ENCODE assay signal across 22 cellular contexts in genomic region chr5:68259696-68260095, GRCh38. TPM values are rescaled to one million over a fixed set of nuclear protein-coding genes. Genes with fewer than 3 reads are reported as not detected.
DNase-seq lines count a peak whose midpoint lies in the region; ATAC-seq and TF ChIP-seq lines count a peak whose summit lies in the region.
"Had no signal": no experiment of that assay in that cellular context is flagged by ENCODE, and none has a peak within 500 bp of the region (broad histone marks: within the 10 kb centered on the region; RNA-seq: fewer than 3 reads in every experiment).

No MANE protein-coding gene starts in this region.

- H3K27me3 ChIP-seq in CD4-positive, alpha-beta memory T cell (ENCODE audit: insufficient read depth, low read length) = no peaks in the 10 kb centered on the region
- H3K27me3 ChIP-seq in left ventricle myocardium inferior (ENCODE audit: low read depth) = no peaks in the 10 kb centered on the region
- no peaks in the 10 kb centered on the region for H3K27me3 ChIP-seq in sigmoid colon
- H3K27me3 ChIP-seq: BLaER1 treated with 17β-estradiol and CSF1 and Interleukin-3, amounts not matched to agents 10 nM and 100 nM; foreskin keratinocyte; right lobe of liver; SJCRH30 had no signal

- no peaks in the 10 kb centered on the region for H3K9me3 Mint-ChIP-seq in CD4-positive, alpha-beta memory T cell
- no peaks in the 10 kb centered on the region for H3K9me3 Mint-ChIP-seq in activated T-helper 17 cell treated with anti-CD3 and anti-CD28 coated beads, Interleukin-2, amount 50 U/mL, for 72 hours
- H3K9me3 Mint-ChIP-seq: activated CD4-positive, alpha-beta T cell treated with anti-CD3 and anti-CD28 coated beads, Interleukin-2, amount 10 ng/mL, durations not matched to agents 24 days and 14 days; IgD-negative memory B cell had no signal

- H3K36me3 Mint-ChIP-seq in CD4-positive, alpha-beta memory T cell = peaks cover 0 to 12% of the 10 kb centered on the region in 2 donors
- H3K36me3 Mint-ChIP-seq in activated T-helper 17 cell treated with anti-CD3 and anti-CD28 coated beads, Interleukin-2, amount 50 U/mL, for 72 hours (ENCODE audit: low read depth) = no peaks in the 10 kb centered on the region
- H3K36me3 Mint-ChIP-seq: IgD-negative memory B cell had no signal

- peak overlapping the region in 3 of 8 donors; percentile 1 to 44 (median 31) for H3K4me3 Mint-ChIP-seq in CD4-positive, alpha-beta memory T cell
- peak overlapping the region; percentile 29 for H3K4me3 Mint-ChIP-seq in activated T-helper 17 cell treated with anti-CD3 and anti-CD28 coated beads, Interleukin-2, amount 50 U/mL, for 72 hours
- H3K4me3 Mint-ChIP-seq: activated CD4-positive, alpha-beta T cell treated with anti-CD3 and anti-CD28 coated beads, Interleukin-2, amount 10 ng/mL, durations not matched to agents 24 days and 14 days; IgD-negative memory B cell had no signal

- no peak for TF ChIP-seq POLR2A in sigmoid colon (IDR thresholded peaks at IDR 0.05)

- CTCF ChIA-PET in CD4-positive, alpha-beta memory T cell (lab: Charles Lee; ENCODE audit: partially characterized antibody) = interaction anchor here (1.1 to 8.2 kb wide), 4 partner anchors 10 to 1037 kb away, joined by 3 to 124 read pairs (median 19); partner anchors contain the start of gene PIK3R1

- ATAC-seq in activated T-helper 17 cell treated with anti-CD3 and anti-CD28 coated beads, Interleukin-2, amount 50 U/mL, for 72 hours (replicated peaks) = no peak
- ATAC-seq in GM21723 (IDR thresholded peaks at IDR 0.05; ENCODE audit: unreplicated experiment) (no peak), HG03139 (IDR thresholded peaks at IDR 0.05; ENCODE audit: unreplicated experiment) (no peak), GM19351 (IDR thresholded peaks at IDR 0.05; ENCODE audit: unreplicated experiment) (no peak)
- ATAC-seq: foreskin keratinocyte, right lobe of liver had no signal

- 92% methylated on average over 2 of the region's 2 CpGs for WGBS in sigmoid colon, 2 donors

- no peak for TF ChIP-seq CTCF in left ventricle myocardium inferior (IDR thresholded peaks at IDR 0.05; ENCODE audit: borderline replicate concordance)
- no peak for TF ChIP-seq CTCF in sigmoid colon (IDR thresholded peaks at IDR 0.05)

- TF ChIP-seq EP300 in sigmoid colon (IDR thresholded peaks at IDR 0.05) = no peak

- H3K4me1 Mint-ChIP-seq in CD4-positive, alpha-beta memory T cell = peaks cover 73 to 92% (median 82%) of the 10 kb centered on the region in 4 donors
- H3K4me1 Mint-ChIP-seq in activated T-helper 17 cell treated with anti-CD3 and anti-CD28 coated beads, Interleukin-2, amount 50 U/mL, for 72 hours = peaks cover 50% of the 10 kb centered on the region

- intact Hi-C loops in CD4-positive, alpha-beta memory T cell (cut with micrococcal nuclease) = loop anchor here (1.0 to 10.0 kb wide), 3 partner anchors 8 to 1955 kb away; no protein-coding TSS in a partner anchor
- intact Hi-C loops in left ventricle myocardium inferior (cut with micrococcal nuclease) (loop anchor here (10.0 kb wide), 1 partner anchor 1015 kb away; no protein-coding TSS in a partner anchor), sigmoid colon (cut with DNase I) (loop anchor here (5.0 to 10.0 kb wide), 4 partner anchors 232 to 725 kb away; no protein-coding TSS in a partner anchor)

- no peak for DNase-seq in CD4-positive, alpha-beta memory T cell
- DNase-seq in left ventricle myocardium inferior (no peak), sigmoid colon (no peak), hepatic stellate cell (ENCODE audit: low spot score) (no peak)
- DNase-seq: activated CD4-positive, alpha-beta T cell treated with anti-CD3 and anti-CD28 coated beads, Interleukin-2, amount 10 ng/mL, durations not matched to agents 24 days and 14 days; activated gamma-delta T cell; amygdala; central memory CD4-positive, alpha-beta T cell; foreskin keratinocyte; H7; kidney; MM.1S; NCI-H1436; PC-9; right lobe of liver; SJCRH30 had no signal

- peak overlapping the region; percentile 39 for H3K27ac ChIP-seq in CD4-positive, alpha-beta memory T cell (ENCODE audit: low read depth, low read length)
- H3K27ac ChIP-seq in left ventricle myocardium inferior (replicated peaks) (peak overlapping the region; percentile 91), sigmoid colon (peak overlapping the region; percentile 67 to 83 (median 80))
- H3K27ac ChIP-seq: BLaER1 treated with 17β-estradiol and CSF1 and Interleukin-3, amounts not matched to agents 10 nM and 100 nM; foreskin keratinocyte; PC-9; right lobe of liver; SJCRH30 had no signal

- POLR2A ChIA-PET in CD4-positive, alpha-beta memory T cell (lab: Charles Lee; ENCODE audit: partially characterized antibody) = interaction anchor here (0.7 to 13.2 kb wide), 3 partner anchors 11 to 44 kb away, joined by 3 to 179 read pairs (median 73); partner anchors contain the start of gene PIK3R1

- no peaks in the 10 kb centered on the region for H3K36me3 ChIP-seq in CD4-positive, alpha-beta memory T cell (ENCODE audit: insufficient read depth, low read length)
- H3K36me3 ChIP-seq in left ventricle myocardium inferior = no peaks in the 10 kb centered on the region
- peaks cover 0 to 6% (median 0%) of the 10 kb centered on the region in 4 donors for H3K36me3 ChIP-seq in sigmoid colon
- H3K36me3 ChIP-seq: right lobe of liver, SJCRH30 had no signal

- no peaks in the 10 kb centered on the region for H3K27me3 Mint-ChIP-seq in CD4-positive, alpha-beta memory T cell
- H3K27me3 Mint-ChIP-seq in activated T-helper 17 cell treated with anti-CD3 and anti-CD28 coated beads, Interleukin-2, amount 50 U/mL, for 72 hours = no peaks in the 10 kb centered on the region
- H3K27me3 Mint-ChIP-seq: activated CD4-positive, alpha-beta T cell treated with anti-CD3 and anti-CD28 coated beads, Interleukin-2, amount 10 ng/mL, durations not matched to agents 24 days and 14 days; IgD-negative memory B cell had no signal

- peak overlapping the region in 1 of 2 donors; percentile 4 for H3K4me3 ChIP-seq in CD4-positive, alpha-beta memory T cell (ENCODE audit: low read length in 2 of 2)
- H3K4me3 ChIP-seq in left ventricle myocardium inferior (no peak overlapping the region), sigmoid colon (no peak overlapping the region)
- H3K4me3 ChIP-seq: BLaER1 treated with 17β-estradiol and CSF1 and Interleukin-3, amounts not matched to agents 10 nM and 100 nM; PC-9; right lobe of liver; SJCRH30 had no signal

- peak overlapping the region; percentile 51 to 97 (median 87) for H3K27ac Mint-ChIP-seq in CD4-positive, alpha-beta memory T cell
- peak overlapping the region; percentile 13 for H3K27ac Mint-ChIP-seq in activated T-helper 17 cell treated with anti-CD3 and anti-CD28 coated beads, Interleukin-2, amount 50 U/mL, for 72 hours
- H3K27ac Mint-ChIP-seq: activated CD4-positive, alpha-beta T cell treated with anti-CD3 and anti-CD28 coated beads, Interleukin-2, amount 10 ng/mL, durations not matched to agents 24 days and 14 days had no signal

- H3K9me3 ChIP-seq in CD4-positive, alpha-beta memory T cell (ENCODE audit: control insufficient read depth in 1 of 2, low read length in 2 of 2) = no peaks in the 10 kb centered on the region
- H3K9me3 ChIP-seq in left ventricle myocardium inferior (replicated peaks) (no peaks in the 10 kb centered on the region), sigmoid colon (no peaks in the 10 kb centered on the region)
- H3K9me3 ChIP-seq: BLaER1 treated with 17β-estradiol and CSF1 and Interleukin-3, amounts not matched to agents 10 nM and 100 nM; right lobe of liver; SJCRH30 had no signal

- peaks cover 89% of the 10 kb centered on the region for H3K4me1 ChIP-seq in CD4-positive, alpha-beta memory T cell (ENCODE audit: insufficient read depth, low read length)
- H3K4me1 ChIP-seq in left ventricle myocardium inferior (peaks cover 100% of the 10 kb centered on the region), sigmoid colon (peaks cover 0 to 91% (median 90%) of the 10 kb centered on the region in 4 donors)
- H3K4me1 ChIP-seq: foreskin keratinocyte, SJCRH30 had no signal

RNA-seq across cellular contexts. Expression of gene PIK3R1, which starts 44.1 kb away (rescaled TPM):
- 100 to 1,000 TPM; 151 to 152 TPM for total RNA-seq in CD4-positive, alpha-beta memory T cell
- polyA plus RNA-seq in CD4-positive, alpha-beta memory T cell = 10 to 100 TPM; 92.6 to 98.3 TPM
- 10 to 100 TPM; 47.5 to 57.0 TPM for total RNA-seq in activated T-helper 17 cell treated with anti-CD3 and anti-CD28 coated beads, Interleukin-2, amount 50 U/mL, for 72 hours
- total RNA-seq in left ventricle myocardium inferior (132 TPM), sigmoid colon (100 to 1,000 TPM; 177 to 227 (median 190) TPM)
- 10 to 100 TPM in 2 of 3 donors, 1 to 10 TPM in 1; 9.2 to 28.5 (median 13.2) TPM for polyA plus RNA-seq in sigmoid colon

Comparison
In these comparisons a context has a peak if more than half of its experiments do, and no peak if none do; other contexts are left out.
1. H3K27ac ChIP-seq: peak in every context shown above with its lines; median percentile 91 in left ventricle myocardium inferior; 80 in sigmoid colon; 39 in CD4-positive, alpha-beta memory T cell.